Comparison of ENCODE assay signal across 8 cellular contexts in the genomic region with DNA sequence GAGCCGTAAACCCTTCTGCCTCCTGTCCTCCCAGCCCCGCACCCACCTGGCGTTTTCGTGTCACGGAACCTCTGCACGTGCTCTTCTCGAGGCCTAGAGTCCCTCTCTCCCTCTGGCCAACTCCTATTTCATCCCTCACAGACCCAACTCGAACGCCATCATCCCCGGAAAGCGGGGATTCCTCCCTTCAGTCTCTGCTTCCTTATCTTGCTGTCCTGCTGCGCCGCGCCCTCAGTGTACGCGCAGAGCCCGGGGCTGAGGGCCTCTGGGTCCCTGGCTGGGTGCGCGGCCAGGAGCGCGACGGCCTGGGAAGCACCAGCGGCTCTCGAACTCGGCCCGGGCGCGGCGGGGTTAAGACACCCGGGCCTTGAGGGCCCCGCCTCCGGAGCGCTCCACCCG. TPM values are rescaled to one million over a fixed set of nuclear protein-coding genes. Genes with fewer than 3 reads are reported as not detected.
DNase-seq lines count a peak whose midpoint lies in the region; ATAC-seq and TF ChIP-seq lines count a peak whose summit lies in the region.

No MANE protein-coding gene starts in this region.

- peaks cover 4% of the 10 kb centered on the region; the same call in 1 of the 2 replicates for H3K27me3 ChIP-seq in HUES64 (ENCODE audit: insufficient read depth, low read length)
- H3K27me3 ChIP-seq in PC-3 (ENCODE audit: low read length) = no peaks in the 10 kb centered on the region
- H3K27me3 ChIP-seq in iPS-15b (ENCODE audit: control insufficient read depth, insufficient read depth, low read length) = no peaks in the 10 kb centered on the region
- H3K27me3 ChIP-seq in gastrocnemius medialis = no peaks in the 10 kb centered on the region

- H3F3A ChIP-seq in PC-3 (ENCODE audit: low read length, unreplicated experiment) = no peaks in the 10 kb centered on the region

- CTCF ChIA-PET in PC-3 (lab: Charles Lee) = interaction anchor here (0.5 to 1.0 kb wide), 2 partner anchors 20 to 413 kb away, joined by 3 read pairs; partner anchors contain the start of gene STARD10

- peak; percentile 92 for DNase-seq in NK-92 treated with Interleukin-12 subunit alpha and Interleukin-12 subunit beta, amount 100 ng/mL, for 24 hours (lab: John Stamatoyannopoulos, UW)
- DNase-seq in NK-92 (lab: John Stamatoyannopoulos, UW; ENCODE audit: unreplicated experiment) (no peak), PC-3 (peak; percentile 81), gastrocnemius medialis (peak; percentile 54 to 72)

- in situ Hi-C loops in gastrocnemius medialis (cut with MboI; ENCODE audit: low sequenced_read_pairs in 4 of 4) = no loop called here

- 3% methylated on average over 34 of the region's 34 CpGs for WGBS in HUES64

- ATAC-seq in GM21529 (IDR thresholded peaks at IDR 0.05; ENCODE audit: unreplicated experiment) (peak; percentile 44), PC-3 (peak; percentile 71), gastrocnemius medialis (peak; percentile 84 to 86)

- peak overlapping the region; percentile 85 for H2AFZ ChIP-seq in PC-3 (ENCODE audit: low read length)

- H3K4me2 ChIP-seq in PC-3 (ENCODE audit: low read length) = peak overlapping the region; percentile 96

- no peaks in the 10 kb centered on the region for H3K9me2 ChIP-seq in PC-3 (replicated peaks; ENCODE audit: low read length)

- H3K4me1 ChIP-seq in HUES64 (ENCODE audit: insufficient read depth, low read length) (peaks cover 13% of the 10 kb centered on the region), PC-3 (ENCODE audit: insufficient read depth, low read length) (peaks cover 30% of the 10 kb centered on the region), iPS-15b (ENCODE audit: control insufficient read depth, insufficient read depth, low read length) (peaks cover 3% of the 10 kb centered on the region), gastrocnemius medialis (peaks cover 13 to 26% of the 10 kb centered on the region in 2 donors)

- H3K4me3 ChIP-seq in HUES64 (ENCODE audit: low read length) (peak overlapping the region; percentile 81), PC-3 (ENCODE audit: low read length) (peak overlapping the region; percentile 79), iPS-15b (ENCODE audit: low read depth, low read length) (peak overlapping the region; percentile 91), gastrocnemius medialis (peak overlapping the region; percentile 75 to 100 (median 94))

- intact Hi-C loops in PC-3 (cut with micrococcal nuclease) = loop anchor here (1.0 to 5.0 kb wide), 2 partner anchors 19 to 86 kb away; partner anchors contain the start of gene STARD10
- intact Hi-C loops in gastrocnemius medialis (cut with DNase I; ENCODE audit: low total_unique reads) = loop anchor here (1.0 to 2.0 kb wide), 4 partner anchors 9 to 329 kb away; partner anchors contain the start of gene FCHSD2

- peak overlapping the region; percentile 91 for H3K27ac ChIP-seq in HUES64 (ENCODE audit: low read depth, low read length)
- peak overlapping the region; percentile 89 for H3K27ac ChIP-seq in PC-3 (ENCODE audit: low read length)
- peak overlapping the region; percentile 94 for H3K27ac ChIP-seq in angular gyrus (ENCODE audit: low read depth, low read length)
- H3K27ac ChIP-seq in gastrocnemius medialis = peak overlapping the region; percentile 88 to 100 (median 94)

- peak; percentile 9 to 77 for TF ChIP-seq POLR2A in gastrocnemius medialis (IDR thresholded peaks at IDR 0.05)

- no peaks in the 10 kb centered on the region for H3K9me3 ChIP-seq in HUES64 (ENCODE audit: insufficient read depth, low read depth, low read length)
- H3K9me3 ChIP-seq in PC-3 (ENCODE audit: low read length) = no peaks in the 10 kb centered on the region
- no peaks in the 10 kb centered on the region for H3K9me3 ChIP-seq in iPS-15b (ENCODE audit: control insufficient read depth, insufficient read depth, low read length)
- H3K9me3 ChIP-seq in gastrocnemius medialis = no peaks in the 10 kb centered on the region

- BruUV-seq in PC-3 (replicated peaks; lab: Mats Ljungman, UMichigan) = no TSS peak

- TF ChIP-seq CTCF in PC-3 (conservative IDR thresholded peaks at IDR 0.05; ENCODE audit: low read depth, low read length) (no peak), gastrocnemius medialis (IDR thresholded peaks at IDR 0.05 in 4 of 5, conservative IDR thresholded peaks at IDR 0.05 in 1 of 5) (no peak)

- H4K20me1 ChIP-seq in PC-3 (ENCODE audit: low read length) = 0 out of 2 replicates have a peak, but pooled peaks cover 7% of the 10 kb centered on the region

- H3K79me2 ChIP-seq in PC-3 (ENCODE audit: low read length) = peaks cover 31% of the 10 kb centered on the region

- POLR2A ChIA-PET in PC-3 (lab: Charles Lee; ENCODE audit: unreplicated experiment) = no interaction called here

- H3K36me3 ChIP-seq in HUES64 (ENCODE audit: insufficient read depth, low read length) (peaks cover 10% of the 10 kb centered on the region), PC-3 (ENCODE audit: low read depth, low read length) (peaks cover 7% of the 10 kb centered on the region; the same call in 1 of the 2 replicates), iPS-15b (ENCODE audit: control insufficient read depth, insufficient read depth, low read length) (no peaks in the 10 kb centered on the region), gastrocnemius medialis (peaks cover 0 to 6% of the 10 kb centered on the region in 2 donors)

- H3K9ac ChIP-seq in HUES64 (ENCODE audit: low read depth, low read length) (peak overlapping the region; percentile 96), PC-3 (ENCODE audit: low read length) (peak overlapping the region; percentile 97), iPS-15b (ENCODE audit: low read depth, low read length) (peak overlapping the region; percentile 96)

RNA-seq across cellular contexts. Expression of gene ATG16L2, which starts 0.5 kb away (rescaled TPM):
- 8.3 TPM for polyA plus RNA-seq in HUES64 (2013, experiment 1 of 2)
- 9.8 TPM for polyA plus RNA-seq in HUES64 (2013, experiment 2 of 2)
- total RNA-seq in PC-3 (2014; rRNA removed) = 12.2 and 16.2 TPM in 2 replicates
- 1 to 10 TPM; 3.1 to 8.1 (median 4.3) TPM for total RNA-seq in gastrocnemius medialis

RNA-seq across cellular contexts. Expression of gene STARD10, which starts 19.9 kb away (rescaled TPM):
- 12.6 TPM for polyA plus RNA-seq in HUES64 (2013, experiment 1 of 2)
- 23.7 TPM for polyA plus RNA-seq in HUES64 (2013, experiment 2 of 2)
- total RNA-seq in PC-3 (2014; rRNA removed) (284 and 362 TPM in 2 replicates), gastrocnemius medialis (100 to 1,000 TPM in 1 of 4 donors, 10 to 100 TPM in 3; 39.1 to 103 (median 71.1) TPM)
